ENCODE assay signal across 21 cellular contexts in genomic region chr1:47147047-47147785, GRCh38. TPM values are rescaled to one million over a fixed set of nuclear protein-coding genes. Genes with fewer than 3 reads are reported as not detected.
DNase-seq lines count a peak whose midpoint lies in the region; ATAC-seq and TF ChIP-seq lines count a peak whose summit lies in the region.
"Had no signal": no experiment of that assay in that cellular context is flagged by ENCODE, and none has a peak within 500 bp of the region (broad histone marks: within the 10 kb centered on the region; RNA-seq: fewer than 3 reads in every experiment).

No MANE protein-coding gene starts in this region.

- no peaks in the 10 kb centered on the region for H3K9me3 Mint-ChIP-seq in GM23338

- H2BK12ac ChIP-seq in neuronal stem cell (ENCODE audit: low read length), result no peak overlapping the region

- H3K27ac Mint-ChIP-seq in GM23338, result no peak overlapping the region
- H3K27ac Mint-ChIP-seq: CD4-positive, CD25-positive, alpha-beta regulatory T cell had no signal

- no peaks in the 10 kb centered on the region for H3K79me2 ChIP-seq in GM23338 (replicated peaks; ENCODE audit: insufficient read depth)

- H3K9me3 ChIP-seq in neuronal stem cell (replicated peaks in 1 of 2; ENCODE audit: control insufficient read depth in 2 of 2, insufficient read depth in 1 of 2, low read depth in 1 of 2, low read length in 2 of 2), result no peaks in the 10 kb centered on the region

- no peak for TF ChIP-seq EP300 in Ishikawa (IDR thresholded peaks at IDR 0.05; ENCODE audit: borderline replicate concordance)

- no peak overlapping the region for H3K9ac ChIP-seq in neuronal stem cell (ENCODE audit: low read depth, low read length, poor library complexity)

- H3K4me3 ChIP-seq in GM23338 (no peak overlapping the region), choroid plexus epithelial cell (ENCODE audit: low read depth, low read length) (no peak overlapping the region), neuronal stem cell (ENCODE audit: low read length in 2 of 2) (no peak overlapping the region)

- no peak overlapping the region for H3K4me3 Mint-ChIP-seq in GM23338
- H3K4me3 Mint-ChIP-seq: CD4-positive, CD25-positive, alpha-beta regulatory T cell had no signal

- H3K4me1 ChIP-seq in GM23338 (ENCODE audit: insufficient read depth) (no peaks in the 10 kb centered on the region), neuronal stem cell (ENCODE audit: control insufficient read depth in 2 of 2, insufficient read depth in 1 of 2, low read depth in 1 of 2, low read length in 2 of 2) (peaks cover 0 to 1% of the 10 kb centered on the region in 2 donors)

- H2AFZ ChIP-seq in GM23338 (no peak overlapping the region), neuronal stem cell (ENCODE audit: low read length) (no peak overlapping the region)

- no peaks in the 10 kb centered on the region for H3F3A ChIP-seq in GM23338 (replicated peaks; ENCODE audit: low read depth)

- peak; percentile 3 for DNase-seq in GM23338 (ENCODE audit: low spot score)
- peak; percentile 3 for DNase-seq in choroid plexus epithelial cell (ENCODE audit: low read depth)
- no peak for DNase-seq in neuronal stem cell (ENCODE audit: low spot score)
- DNase-seq in NCI-H345 treated with DMSO at 0.1 percent for 48 hours (lab: John Stamatoyannopoulos, UW; ENCODE audit: unreplicated experiment), result no peak
- DNase-seq in NCI-H510A (lab: John Stamatoyannopoulos, UW), result no peak
- DNase-seq: ACHN; Calu3; CD4-positive, CD25-positive, alpha-beta regulatory T cell; DMS79; NCI-H1048; NCI-H1436 treated with DMSO at 0.1 percent for 48 hours; NCI-H2081 treated with DMSO at 0.1 percent for 48 hours; NCI-H226; NCI-H526 treated with DMSO at 0.1 percent for 48 hours; NK-92 treated with Interleukin-12 subunit alpha and Interleukin-12 subunit beta, amount 100 ng/mL, for 24 hours; SHP77 had no signal

- TF ChIP-seq RAD21 in Ishikawa (IDR thresholded peaks at IDR 0.05; ENCODE audit: low read depth), result no peak

- H3K18ac ChIP-seq in neuronal stem cell (ENCODE audit: low read length), result peak overlapping the region; percentile 38

- no peak overlapping the region for H3K4ac ChIP-seq in neuronal stem cell (ENCODE audit: low read length)

- no peaks in the 10 kb centered on the region for H3K27me3 ChIP-seq in GM23338 (ENCODE audit: insufficient read depth)
- no peaks in the 10 kb centered on the region for H3K27me3 ChIP-seq in neuronal stem cell (ENCODE audit: control insufficient read depth in 3 of 3, insufficient read depth in 3 of 3, low read depth in 1 of 3, low read length in 3 of 3)

- H3K27me3 Mint-ChIP-seq in GM23338 (ENCODE audit: insufficient read depth, low read depth, poor library complexity), result peaks cover 17% of the 10 kb centered on the region

- TF ChIP-seq CTCF in GM23338 (conservative IDR thresholded peaks at IDR 0.05; ENCODE audit: low read depth in 2 of 2) (peak in 1 of 2 experiments; percentile 13; a peak in 1 of 4 replicates), choroid plexus epithelial cell (conservative IDR thresholded peaks at IDR 0.05; ENCODE audit: low read depth, low read length) (no peak)

- no peak overlapping the region for H2AK5ac ChIP-seq in neuronal stem cell (ENCODE audit: low read depth, low read length)

- no peaks in the 10 kb centered on the region for H3K9me2 ChIP-seq in GM23338 (ENCODE audit: insufficient read depth)

- H3K27ac ChIP-seq in GM23338 (ENCODE audit: low read depth), result no peak overlapping the region
- H3K27ac ChIP-seq in neuronal stem cell (replicated peaks; ENCODE audit: low read length), result no peak overlapping the region

- H3K4me2 ChIP-seq in GM23338 (no peak overlapping the region), neuronal stem cell (ENCODE audit: insufficient read depth, low read length, poor library complexity, severe bottlenecking) (no peak overlapping the region)

- no peak overlapping the region for H4K8ac ChIP-seq in neuronal stem cell (ENCODE audit: low read depth, low read length)

- H3K4me1 Mint-ChIP-seq in GM23338, result peaks cover 6% of the 10 kb centered on the region; the same call in 2 of the 3 replicates
- H3K4me1 Mint-ChIP-seq: CD4-positive, CD25-positive, alpha-beta regulatory T cell had no signal

- H3K36me3 ChIP-seq in GM23338 (ENCODE audit: insufficient read depth) (no peaks in the 10 kb centered on the region), neuronal stem cell (replicated peaks in 1 of 2; ENCODE audit: control insufficient read depth in 2 of 2, insufficient read depth in 2 of 2, low read length in 2 of 2) (no peaks in the 10 kb centered on the region)

- ATAC-seq in GM23338 (peak; percentile 25; the same call in 1 of the 3 replicates), HG03196 (IDR thresholded peaks at IDR 0.05; ENCODE audit: unreplicated experiment) (no peak)

- no peaks in the 10 kb centered on the region; the same call in 2 of the 3 replicates for H3K36me3 Mint-ChIP-seq in GM23338 (ENCODE audit: low read depth)
- H3K36me3 Mint-ChIP-seq: CD4-positive, CD25-positive, alpha-beta regulatory T cell had no signal

- peak overlapping the region; percentile 73 for H3K23ac ChIP-seq in neuronal stem cell (ENCODE audit: low read depth, low read length, poor library complexity)

- no peaks in the 10 kb centered on the region for H3K79me1 ChIP-seq in neuronal stem cell (ENCODE audit: low read depth, low read length)

- no peak overlapping the region for H2BK15ac ChIP-seq in neuronal stem cell (ENCODE audit: low read length)

- no CpG with 5 or more reads among the region's 6 CpGs for WGBS in neuronal stem cell (ENCODE audit: extremely low coverage in 2 of 2, insufficient read length in 2 of 2, insufficient replicate concordance in 1 of 2), 2 donors

- H3K14ac ChIP-seq in neuronal stem cell (ENCODE audit: low read length), result no peak overlapping the region

- no peaks in the 10 kb centered on the region for H4K20me1 ChIP-seq in GM23338 (replicated peaks; ENCODE audit: insufficient read depth)

- no peak overlapping the region for H4K91ac ChIP-seq in neuronal stem cell (ENCODE audit: low read depth, low read length, poor library complexity)

- no peak overlapping the region for H2BK5ac ChIP-seq in neuronal stem cell (ENCODE audit: low read length)

- no peak overlapping the region for H2BK120ac ChIP-seq in neuronal stem cell (ENCODE audit: low read depth, low read length)

TF ChIP-seq in GM23338, 12 proteins besides CTCF, POLR2A, EP300 and RAD21 (continues in another document):
- no peak for TF ChIP-seq NANOG (IDR thresholded peaks at IDR 0.05; ENCODE audit: borderline replicate concordance)
- no peak for TF ChIP-seq CREB1 (CRISPR knock-in tag; IDR thresholded peaks at IDR 0.05; ENCODE audit: low read depth)

TF ChIP-seq in Ishikawa, 13 proteins besides CTCF, POLR2A, EP300 and RAD21:
- peak; percentile 68 for TF ChIP-seq REST (IDR thresholded peaks at IDR 0.05; ENCODE audit: low read depth)
- no peak for TF ChIP-seq CEBPB (IDR thresholded peaks at IDR 0.05)

RNA-seq across cellular contexts. Expression of gene CYP4A22, which starts 10.0 kb away (rescaled TPM):
- not detected in 2 replicates for total RNA-seq in GM23338 (2014; rRNA removed; shearing (Covaris generic))
- not detected in 2 replicates for polyA plus RNA-seq in GM23338 (2016; fragmentation: Nextera tagmentation; extraction: Ambion mirVana)
- not detected for polyA plus RNA-seq in neuronal stem cell (2013, experiment 1 of 2)
- polyA plus RNA-seq in neuronal stem cell (2013, experiment 2 of 2), result not detected
- total RNA-seq: Calu3; CD4-positive, CD25-positive, alpha-beta regulatory T cell; G401; MCF 10A; OCI-LY7 had no signal
- polyA plus RNA-seq: CD4-positive, CD25-positive, alpha-beta regulatory T cell had no signal

RNA-seq across cellular contexts. Expression of gene PDZK1IP1, which starts 42.6 kb away (rescaled TPM):
- not detected in 2 replicates for total RNA-seq in GM23338 (2014; rRNA removed; shearing (Covaris generic))
- polyA plus RNA-seq in GM23338 (2016; fragmentation: Nextera tagmentation; extraction: Ambion mirVana), result not detected in 2 replicates
- not detected for polyA plus RNA-seq in neuronal stem cell (2013, experiment 1 of 2)
- polyA plus RNA-seq in neuronal stem cell (2013, experiment 2 of 2), result not detected
- total RNA-seq: G401, OCI-LY7 had no signal
- polyA plus RNA-seq: CD4-positive, CD25-positive, alpha-beta regulatory T cell had no signal

Comparison
In these comparisons a context has a peak if more than half of its experiments do, and no peak if none do; other contexts are left out.
1. DNase-seq: peak in GM23338 (single experiment) and choroid plexus epithelial cell (single experiment); none in neuronal stem cell (single experiment), NCI-H345 treated with DMSO at 0.1 percent for 48 hours (single experiment) and NCI-H510A (single experiment).